Comparison of ENCODE assay signal across 1 cellular context in genomic region chr4:122838034-122838433, GRCh38.
TF ChIP-seq lines count a peak whose summit lies in the region.

No MANE protein-coding gene starts in this region.

TF ChIP-seq in A549, 52 proteins besides CTCF, POLR2A, EP300 and RAD21 (continued from another document):
- TF ChIP-seq REST (IDR thresholded peaks at IDR 0.05) (no peak), HOXA7 (CRISPR knock-in tag; IDR thresholded peaks at IDR 0.05) (no peak), NFE2L2 (conservative IDR thresholded peaks at IDR 0.05; ENCODE audit: low read length) (no peak), FOXS1 (CRISPR knock-in tag; IDR thresholded peaks at IDR 0.05) (no peak), RFX5 (IDR thresholded peaks at IDR 0.05) (no peak), EHMT2 (IDR thresholded peaks at IDR 0.05; ENCODE audit: low read depth) (no peak), ATOH8 (CRISPR knock-in tag; IDR thresholded peaks at IDR 0.05; ENCODE audit: low read depth) (no peak), JUNB (IDR thresholded peaks at IDR 0.05) (no peak), MYC (IDR thresholded peaks at IDR 0.05; ENCODE audit: borderline replicate concordance, low read length) (no peak), EHF (CRISPR knock-in tag; IDR thresholded peaks at IDR 0.05) (no peak), HEYL (CRISPR knock-in tag; IDR thresholded peaks at IDR 0.05) (no peak)
